In genomic region chr12:78403681-78404080, GRCh38 we compare ENCODE assay signal across 20 cellular contexts.
DNase-seq lines count a peak whose midpoint lies in the region; ATAC-seq, FAIRE-seq and TF ChIP-seq lines count a peak whose summit lies in the region.
"Had no signal": no experiment of that assay in that cellular context is flagged by ENCODE, and none has a peak within 500 bp of the region (broad histone marks: within the 10 kb centered on the region; RNA-seq: fewer than 3 reads in every experiment).

No MANE protein-coding gene starts in this region.

- CTCF ChIA-PET in MCF 10A (lab: Yijun Ruan, JAX) (interaction anchor here (0.7 to 1.6 kb wide), 3 partner anchors 8 to 11 kb away, joined by 3 to 4 read pairs (median 4); no protein-coding TSS in a partner anchor), mammary epithelial cell (lab: Charles Lee; ENCODE audit: low non-redundant PET) (interaction anchor here (0.7 kb wide), 1 partner anchor 941 kb away, joined by 20 read pairs; no protein-coding TSS in a partner anchor)
- CTCF ChIA-PET in activated naive CD4-positive, alpha-beta T cell treated with anti-CD3 and anti-CD28 coated beads, Interleukin-2, amount 10 ng/mL, durations not matched to agents 7 days and 5 days (lab: Charles Lee): no interaction called here

- intact Hi-C loops in MCF 10A (cut with micrococcal nuclease) (no loop called here), mammary epithelial cell (cut with micrococcal nuclease) (loop anchor here (10.0 kb wide), 1 partner anchor 179 kb away; no protein-coding TSS in a partner anchor)

- H3K4me1 Mint-ChIP-seq in MCF 10A (ENCODE audit: insufficient read depth, unreplicated experiment): peaks cover 9% of the 10 kb centered on the region
- no peaks in the 10 kb centered on the region for H3K4me1 Mint-ChIP-seq in activated naive CD4-positive, alpha-beta T cell treated with anti-CD3 and anti-CD28 coated beads, Interleukin-2, amount 10 ng/mL, durations not matched to agents 7 days and 5 days
- H3K4me1 Mint-ChIP-seq: activated T-helper 17 cell treated with anti-CD3 and anti-CD28 coated beads, Interleukin-2, amount 50 U/mL, for 72 hours; CD4-positive, alpha-beta memory T cell; natural killer cell had no signal

- in situ Hi-C loops in mammary epithelial cell (cut with MboI; ENCODE audit: low sequenced_read_pairs in 2 of 2): no loop called here

- H3K9me3 ChIP-seq in mammary epithelial cell (replicated peaks; ENCODE audit: insufficient read depth, low read length) (no peaks in the 10 kb centered on the region), adipocyte (ENCODE audit: control insufficient read depth, low read length) (no peaks in the 10 kb centered on the region)
- H3K9me3 ChIP-seq: gastroesophageal sphincter, lower lobe of right lung, psoas muscle, transverse colon had no signal

- BruUV-seq in MCF 10A (replicated peaks; lab: Mats Ljungman, UMichigan): no TSS peak
- no TSS peak for BruUV-seq in mammary epithelial cell (replicated peaks; lab: Mats Ljungman, UMichigan)

- H4K20me1 ChIP-seq in mammary epithelial cell (ENCODE audit: insufficient read depth, low read length): no peaks in the 10 kb centered on the region

- H3K4me3 ChIP-seq in mammary epithelial cell (replicated peaks in 1 of 3; ENCODE audit: insufficient read depth in 1 of 3, low read depth in 2 of 3, low read length in 3 of 3) (no peak overlapping the region), adipocyte (ENCODE audit: low read length) (no peak overlapping the region)
- H3K4me3 ChIP-seq: gastroesophageal sphincter, lower lobe of right lung, psoas muscle, transverse colon had no signal

- H3K36me3 Mint-ChIP-seq in MCF 10A (ENCODE audit: insufficient read depth, unreplicated experiment): no peaks in the 10 kb centered on the region
- no peaks in the 10 kb centered on the region for H3K36me3 Mint-ChIP-seq in activated naive CD4-positive, alpha-beta T cell treated with anti-CD3 and anti-CD28 coated beads, Interleukin-2, amount 10 ng/mL, durations not matched to agents 7 days and 5 days
- H3K36me3 Mint-ChIP-seq: CD4-positive, alpha-beta memory T cell; natural killer cell had no signal

- H3K36me3 ChIP-seq in mammary epithelial cell (ENCODE audit: insufficient read depth, low read length) (no peaks in the 10 kb centered on the region), adipocyte (ENCODE audit: control insufficient read depth, insufficient read depth, low read length, severe bottlenecking) (no peaks in the 10 kb centered on the region)
- H3K36me3 ChIP-seq: gastroesophageal sphincter, lower lobe of right lung, transverse colon had no signal

- H3K27ac Mint-ChIP-seq in MCF 10A (ENCODE audit: low read depth, unreplicated experiment): peak overlapping the region; percentile 30
- H3K27ac Mint-ChIP-seq in activated naive CD4-positive, alpha-beta T cell treated with anti-CD3 and anti-CD28 coated beads, Interleukin-2, amount 10 ng/mL, durations not matched to agents 7 days and 5 days: no peak overlapping the region
- H3K27ac Mint-ChIP-seq: activated T-helper 17 cell treated with anti-CD3 and anti-CD28 coated beads, Interleukin-2, amount 50 U/mL, for 72 hours; CD4-positive, alpha-beta memory T cell; natural killer cell had no signal

- no peaks in the 10 kb centered on the region for H3K27me3 Mint-ChIP-seq in MCF 10A (ENCODE audit: insufficient read depth, unreplicated experiment)
- H3K27me3 Mint-ChIP-seq in activated naive CD4-positive, alpha-beta T cell treated with anti-CD3 and anti-CD28 coated beads, Interleukin-2, amount 10 ng/mL, durations not matched to agents 7 days and 5 days: no peaks in the 10 kb centered on the region
- H3K27me3 Mint-ChIP-seq: activated T-helper 17 cell treated with anti-CD3 and anti-CD28 coated beads, Interleukin-2, amount 50 U/mL, for 72 hours; CD4-positive, alpha-beta memory T cell had no signal

- no peaks in the 10 kb centered on the region for H3K9me3 Mint-ChIP-seq in MCF 10A (ENCODE audit: unreplicated experiment)
- no peaks in the 10 kb centered on the region for H3K9me3 Mint-ChIP-seq in activated naive CD4-positive, alpha-beta T cell treated with anti-CD3 and anti-CD28 coated beads, Interleukin-2, amount 10 ng/mL, durations not matched to agents 7 days and 5 days

- FAIRE-seq in urothelium cell line (lab: Jason Lieb, UNC): no peak

- H3K79me2 ChIP-seq in mammary epithelial cell (ENCODE audit: insufficient read depth, low read length): no peaks in the 10 kb centered on the region

- 85% methylated on average over 3 of the region's 3 CpGs for WGBS in mammary epithelial cell (ENCODE audit: low coverage, missing lambda C conversion rate)

- TF ChIP-seq CTCF in MCF 10A (IDR thresholded peaks at IDR 0.05; ENCODE audit: unreplicated experiment) (no peak), mammary epithelial cell (conservative IDR thresholded peaks at IDR 0.05 in 1 of 2, IDR thresholded peaks at IDR 0.05 in 1 of 2; ENCODE audit: extremely low read depth in 1 of 2, insufficient read depth in 1 of 2, low read depth in 1 of 2, low read length in 2 of 2) (no peak)

- no peak overlapping the region for H3K4me3 Mint-ChIP-seq in MCF 10A (ENCODE audit: unreplicated experiment)
- H3K4me3 Mint-ChIP-seq in activated naive CD4-positive, alpha-beta T cell treated with anti-CD3 and anti-CD28 coated beads, Interleukin-2, amount 10 ng/mL, durations not matched to agents 7 days and 5 days: no peak overlapping the region
- H3K4me3 Mint-ChIP-seq: activated T-helper 17 cell treated with anti-CD3 and anti-CD28 coated beads, Interleukin-2, amount 50 U/mL, for 72 hours; CD4-positive, alpha-beta memory T cell; natural killer cell had no signal

- H2AFZ ChIP-seq in mammary epithelial cell (ENCODE audit: low read depth, low read length): no peak overlapping the region

- no peak overlapping the region for H3K4me2 ChIP-seq in mammary epithelial cell (ENCODE audit: insufficient read depth, low read depth, low read length)

- POLR2A ChIA-PET in MCF 10A (lab: Yijun Ruan, JAX): interaction anchor here (0.6 kb wide), 1 partner anchor 13 kb away, joined by 3 read pairs; no protein-coding TSS in a partner anchor

- H3K9ac ChIP-seq in mammary epithelial cell (ENCODE audit: insufficient read depth, low read length): no peak overlapping the region
- H3K9ac ChIP-seq in adipocyte (ENCODE audit: low read length): no peak overlapping the region

- no peaks in the 10 kb centered on the region for H3K4me1 ChIP-seq in mammary epithelial cell (ENCODE audit: insufficient read depth, low read length)
- peaks cover 7% of the 10 kb centered on the region for H3K4me1 ChIP-seq in adipocyte (ENCODE audit: control insufficient read depth, insufficient read depth, low read length)
- H3K4me1 ChIP-seq: gastroesophageal sphincter, psoas muscle, transverse colon had no signal

- peak; percentile 72 for DNase-seq in MCF 10A (ENCODE audit: unreplicated experiment)
- no peak for DNase-seq in mammary epithelial cell
- DNase-seq in adipocyte (ENCODE audit: low read depth): peak; percentile 46
- DNase-seq in glomerular visceral epithelial cell (ENCODE audit: extremely low spot score): peak; percentile 63
- DNase-seq in urothelium cell line (ENCODE audit: low spot score): peak; percentile 2
- no peak for DNase-seq in activated naive CD4-positive, alpha-beta T cell treated with anti-CD3 and anti-CD28 coated beads, Interleukin-2, amount 10 ng/mL, durations not matched to agents 7 days and 5 days
- DNase-seq: CD4-positive, alpha-beta memory T cell; DMS79 treated with DMSO at 0.1 percent for 48 hours; lower lobe of right lung; natural killer cell; NCI-H2029; NCI-H510A; psoas muscle; stimulated activated naive CD4-positive, alpha-beta T cell; transverse colon had no signal

- H3K27ac ChIP-seq in mammary epithelial cell (ENCODE audit: insufficient read depth, low read depth, low read length): no peak overlapping the region
- H3K27ac ChIP-seq: 22Rv1, gastroesophageal sphincter, lower lobe of right lung, psoas muscle, transverse colon had no signal

- H3K27me3 ChIP-seq in mammary epithelial cell (ENCODE audit: insufficient read depth, low read length): no peaks in the 10 kb centered on the region
- no peaks in the 10 kb centered on the region for H3K27me3 ChIP-seq in adipocyte (replicated peaks; ENCODE audit: control insufficient read depth, insufficient read depth, low read length)
- H3K27me3 ChIP-seq: gastroesophageal sphincter, transverse colon had no signal

- ATAC-seq in HG03565 (IDR thresholded peaks at IDR 0.05; ENCODE audit: unreplicated experiment): no peak
- ATAC-seq in GM21529 (IDR thresholded peaks at IDR 0.05; ENCODE audit: unreplicated experiment): no peak
- ATAC-seq: activated T-helper 17 cell treated with anti-CD3 and anti-CD28 coated beads, Interleukin-2, amount 50 U/mL, for 72 hours; gastroesophageal sphincter; natural killer cell; psoas muscle had no signal

- dilution Hi-C loops in mammary epithelial cell (cut with HindIII; ENCODE audit: low sequenced_read_pairs): no loop called here

Comparison
In these comparisons a context has a peak if more than half of its experiments do, and no peak if none do; other contexts are left out.
1. DNase-seq: peak in MCF 10A (single experiment), adipocyte (single experiment), glomerular visceral epithelial cell (single experiment) and urothelium cell line (single experiment); none in mammary epithelial cell (single experiment) and activated naive CD4-positive, alpha-beta T cell treated with anti-CD3 and anti-CD28 coated beads, Interleukin-2, amount 10 ng/mL, durations not matched to agents 7 days and 5 days (single experiment).